Comparison of ENCODE assay signal across 24 cellular contexts in the genomic region with DNA sequence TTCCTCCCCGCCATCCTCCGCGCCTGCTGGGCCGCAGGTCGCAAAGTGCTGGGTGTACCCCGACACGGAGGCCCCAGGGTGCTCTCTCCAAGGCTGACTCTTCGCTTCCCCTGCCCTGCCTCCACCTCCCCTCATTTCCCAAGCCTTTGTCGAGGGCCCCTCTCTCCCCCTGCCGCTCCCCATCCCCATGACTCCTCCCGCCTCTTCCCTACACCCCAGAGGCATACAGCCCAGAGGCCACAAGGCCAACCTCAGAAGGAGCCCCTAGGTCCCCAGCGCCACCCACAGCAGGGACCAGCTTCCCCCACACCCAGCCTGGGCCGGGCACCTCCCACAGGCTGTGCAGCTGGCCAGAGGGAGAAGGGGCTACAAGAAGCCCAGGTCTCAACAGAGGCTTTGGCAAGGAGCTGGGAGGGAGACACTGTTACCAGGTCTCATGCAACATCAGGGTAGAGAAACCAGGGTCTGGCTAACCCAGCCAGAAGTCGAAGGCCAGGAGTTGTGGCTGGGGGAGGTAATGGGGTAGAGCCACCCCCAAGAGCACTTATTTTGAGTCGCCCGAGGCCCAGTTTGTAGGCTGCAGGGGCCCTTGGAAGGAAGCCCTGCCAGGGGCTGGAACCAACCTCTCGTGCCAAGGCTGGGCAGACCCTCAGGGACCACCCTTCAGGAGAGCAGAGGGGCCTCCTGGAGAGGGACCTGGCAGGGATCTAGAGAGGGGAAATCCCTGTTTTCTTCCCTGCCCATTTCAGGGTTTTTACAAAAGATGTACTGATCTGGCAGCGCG. TPM values are rescaled to one million over a fixed set of nuclear protein-coding genes. Genes with fewer than 3 reads are reported as not detected.
DNase-seq lines count a peak whose midpoint lies in the region; ATAC-seq and TF ChIP-seq lines count a peak whose summit lies in the region.
"Had no signal": no experiment of that assay in that cellular context is flagged by ENCODE, and none has a peak within 500 bp of the region (broad histone marks: within the 10 kb centered on the region; RNA-seq: fewer than 3 reads in every experiment).

No MANE protein-coding gene starts in this region.

- H3K4me1 ChIP-seq in left ventricle myocardium inferior (no peaks in the 10 kb centered on the region), osteoblast (ENCODE audit: insufficient read depth, low read length) (peaks cover 8% of the 10 kb centered on the region), upper lobe of right lung (no peaks in the 10 kb centered on the region), PC-9 (replicated peaks; ENCODE audit: insufficient read depth) (no peaks in the 10 kb centered on the region)
- H3K4me1 ChIP-seq: gastroesophageal sphincter, tibial artery had no signal

- BruUV-seq in PC-9 (replicated peaks; lab: Mats Ljungman, UMichigan), result no TSS peak

- H3K4me2 ChIP-seq in osteoblast (ENCODE audit: insufficient read depth, low read length) (no peak overlapping the region), PC-9 (no peak overlapping the region)

- H3K27ac ChIP-seq in left ventricle myocardium inferior (replicated peaks) (no peak overlapping the region), osteoblast (ENCODE audit: low read depth, low read length) (no peak overlapping the region), upper lobe of right lung (no peak overlapping the region), PC-9 (no peak overlapping the region)
- H3K27ac ChIP-seq: gastroesophageal sphincter, neutrophil, tibial artery had no signal

- H3K4me3 ChIP-seq in left ventricle myocardium inferior, result no peak overlapping the region
- no peak overlapping the region for H3K4me3 ChIP-seq in osteoblast (ENCODE audit: insufficient read depth, low read length)
- H3K4me3 ChIP-seq in upper lobe of right lung, result no peak overlapping the region
- H3K4me3 ChIP-seq in PC-9, result no peak overlapping the region
- H3K4me3 ChIP-seq: gastroesophageal sphincter, GM12878, tibial artery had no signal

- peaks cover 13% of the 10 kb centered on the region for H3K27me3 ChIP-seq in left ventricle myocardium inferior (ENCODE audit: low read depth)
- no peaks in the 10 kb centered on the region for H3K27me3 ChIP-seq in osteoblast (ENCODE audit: insufficient read depth, low read length)
- H3K27me3 ChIP-seq in upper lobe of right lung, result no peaks in the 10 kb centered on the region
- no peaks in the 10 kb centered on the region for H3K27me3 ChIP-seq in PC-9 (ENCODE audit: insufficient read depth, low read depth)
- H3K27me3 ChIP-seq: gastroesophageal sphincter, neutrophil, tibial artery had no signal

- H3K9me3 ChIP-seq in left ventricle myocardium inferior (replicated peaks) (peaks cover 33% of the 10 kb centered on the region), osteoblast (ENCODE audit: low read depth, low read length) (peaks cover 4% of the 10 kb centered on the region), upper lobe of right lung (peaks cover 7% of the 10 kb centered on the region), PC-9 (ENCODE audit: insufficient read depth, low read depth) (peaks cover 5% of the 10 kb centered on the region; the same call in 1 of the 2 replicates)
- H3K9me3 ChIP-seq: neutrophil had no signal

- no peak overlapping the region for H2AFZ ChIP-seq in osteoblast (ENCODE audit: low read length)
- no peak overlapping the region for H2AFZ ChIP-seq in PC-9

- POLR2A ChIA-PET in PC-9 (lab: Charles Lee; ENCODE audit: unreplicated experiment), result no interaction called here

- H3K9me2 ChIP-seq in PC-9 (ENCODE audit: insufficient read depth), result no peaks in the 10 kb centered on the region

- H3K36me3 ChIP-seq in left ventricle myocardium inferior (peaks cover 42% of the 10 kb centered on the region), osteoblast (ENCODE audit: insufficient read depth, low read length) (peaks cover 9% of the 10 kb centered on the region), upper lobe of right lung (peaks cover 24% of the 10 kb centered on the region), PC-9 (ENCODE audit: low read depth) (0 out of 2 replicates have a peak, but pooled peaks cover 6% of the 10 kb centered on the region)
- H3K36me3 ChIP-seq: neutrophil had no signal

- DNase-seq in Right ventricle myocardium inferior (ENCODE audit: missing footprints) (peak; percentile 43), left ventricle myocardium inferior (no peak), islet precursor cell (peak; percentile 39), osteoblast (ENCODE audit: insufficient read length, low spot score, missing footprints) (peak; percentile 49), upper lobe of right lung (peak; percentile 48), NCI-H2107 (lab: John Stamatoyannopoulos, UW) (no peak), PC-9 (no peak), 8988T (no peak)
- DNase-seq: activated CD4-positive, alpha-beta T cell treated with anti-CD3 and anti-CD28 coated beads, Interleukin-2, amount 10 ng/mL, durations not matched to agents 24 days and 14 days; amniotic stem cell; cortex of kidney; HFFc6; hippocampal formation; IMR-90; NCI-H1092 treated with DMSO at 0.1 percent for 48 hours; NCI-H2029; NCI-H2227 treated with DMSO at 0.1 percent for 48 hours; NCI-H774; stimulated activated CD4-positive, alpha-beta T cell treated with anti-CD3 and anti-CD28 coated beads, Interleukin-4, amount 100 ng/mL, for 1 hour; stimulated activated naive CD8-positive, alpha-beta T cell treated with anti-CD3 and anti-CD28 coated beads, Interleukin-15, Interleukin-2, amounts not matched to agents 100 U/mL and 50 U/mL, for 24 hours had no signal

- H3K79me2 ChIP-seq in osteoblast (ENCODE audit: insufficient read depth, low read length) (no peaks in the 10 kb centered on the region), PC-9 (ENCODE audit: low read depth) (no peaks in the 10 kb centered on the region)

- CTCF ChIA-PET in PC-9 (lab: Charles Lee), result no interaction called here

- intact Hi-C loops in Right ventricle myocardium inferior (cut with DNase I), result no loop called here
- intact Hi-C loops in left ventricle myocardium inferior (cut with micrococcal nuclease), result no loop called here
- intact Hi-C loops in upper lobe of right lung (cut with DNase I), result no loop called here
- intact Hi-C loops in PC-9 (cut with micrococcal nuclease; ENCODE audit: unreplicated experiment), result no loop called here

- H3F3A ChIP-seq in PC-9 (ENCODE audit: insufficient read depth, low read depth), result no peaks in the 10 kb centered on the region; the same call in 1 of the 2 replicates

- no peak for TF ChIP-seq CTCF in left ventricle myocardium inferior (IDR thresholded peaks at IDR 0.05; ENCODE audit: borderline replicate concordance)
- no peak for TF ChIP-seq CTCF in osteoblast (IDR thresholded peaks at IDR 0.05; ENCODE audit: extremely low read depth, low read depth, low read length)
- TF ChIP-seq CTCF in upper lobe of right lung (IDR thresholded peaks at IDR 0.05), result no peak
- no peak for TF ChIP-seq CTCF in PC-9 (conservative IDR thresholded peaks at IDR 0.05)

- ATAC-seq in Right ventricle myocardium inferior (no peak), upper lobe of right lung (no peak)
- ATAC-seq: gastroesophageal sphincter; GM12878; stimulated activated naive CD8-positive, alpha-beta T cell treated with anti-CD3 and anti-CD28 coated beads, Interleukin-15, Interleukin-2, amounts not matched to agents 100 U/mL and 50 U/mL, for 24 hours had no signal

- H4K20me1 ChIP-seq in osteoblast (ENCODE audit: insufficient read depth, low read length) (peaks cover 3% of the 10 kb centered on the region), PC-9 (ENCODE audit: insufficient read depth) (no peaks in the 10 kb centered on the region)

RNA-seq across cellular contexts. Expression of a gene that starts 24.5 kb away (rescaled TPM):
- 0.41 TPM for total RNA-seq in Right ventricle myocardium inferior
- total RNA-seq in left ventricle myocardium inferior, result 0.63 TPM
- total RNA-seq in osteoblast, result 5.4 and 10.9 TPM in 2 replicates
- total RNA-seq in upper lobe of right lung, result 6.8 TPM
- total RNA-seq in PC-9 (2021), result 9.9 and 11.3 TPM in 2 replicates

Comparison
In these comparisons a context has a peak if more than half of its experiments do, and no peak if none do; other contexts are left out.
1. DNase-seq: peak in Right ventricle myocardium inferior (single experiment), islet precursor cell (single experiment), osteoblast (single experiment) and upper lobe of right lung (single experiment); none in left ventricle myocardium inferior (single experiment), NCI-H2107 (single experiment), PC-9 (0 of 2) and 8988T (single experiment).